21 cellular contexts compared by ENCODE assay signal in the genomic region with DNA sequence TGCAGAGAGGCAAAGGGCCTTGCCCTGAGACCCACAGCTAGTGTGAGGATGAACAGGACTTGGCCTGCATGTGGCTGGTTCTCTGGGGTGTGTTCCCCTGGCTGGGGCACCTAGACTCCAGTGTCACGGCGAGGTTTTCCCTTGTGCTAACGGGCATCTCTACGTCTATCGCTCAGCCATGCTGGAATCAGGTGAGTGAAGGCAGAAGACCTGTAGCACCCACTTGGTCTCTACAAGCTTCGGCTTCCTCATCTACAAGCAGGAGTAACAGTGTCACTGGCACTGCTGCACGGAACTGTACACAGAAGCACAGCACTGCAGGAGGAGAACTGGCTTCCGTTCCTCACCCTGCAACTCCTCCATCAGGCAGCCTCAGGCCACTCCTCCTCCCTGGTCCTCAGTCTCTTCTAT. TPM values are rescaled to one million over a fixed set of nuclear protein-coding genes. Genes with fewer than 3 reads are reported as not detected.
DNase-seq lines count a peak whose midpoint lies in the region; ATAC-seq, FAIRE-seq and TF ChIP-seq lines count a peak whose summit lies in the region.
"Had no signal": no experiment of that assay in that cellular context is flagged by ENCODE, and none has a peak within 500 bp of the region (broad histone marks: within the 10 kb centered on the region; RNA-seq: fewer than 3 reads in every experiment).

No MANE protein-coding gene starts in this region.

- WGBS in endodermal cell (ENCODE audit: insufficient coverage in 1 of 2, insufficient read length in 1 of 2), 2 experiments = 88 to 93% methylated on average over 4 to 8 of the region's 8 CpGs

- FAIRE-seq in HTR-8/SVneo (lab: Jason Lieb, UNC) = no peak

- intact Hi-C loops in lower lobe of right lung (cut with DNase I) = no loop called here

- H3K4me1 ChIP-seq in RWPE2 (ENCODE audit: insufficient read depth, poor library complexity, severe bottlenecking) (peaks cover 13% of the 10 kb centered on the region), endodermal cell (ENCODE audit: control insufficient read depth, insufficient read depth, low read length) (peaks cover 21% of the 10 kb centered on the region), lower lobe of right lung (peaks cover 55% of the 10 kb centered on the region), subcutaneous abdominal adipose tissue (ENCODE audit: control insufficient read depth in 5 of 5, insufficient read depth in 5 of 5, low read length in 5 of 5) (peaks cover 35 to 77% (median 52%) of the 10 kb centered on the region in 5 donors)

- H3K4me1 Mint-ChIP-seq in endodermal cell = peaks cover 10% of the 10 kb centered on the region
- H3K4me1 Mint-ChIP-seq: activated CD4-positive, alpha-beta T cell treated with anti-CD3 and anti-CD28 coated beads, Interleukin-2, amount 10 ng/mL, durations not matched to agents 7 days and 5 days had no signal

- H3K9me3 Mint-ChIP-seq in endodermal cell = no peaks in the 10 kb centered on the region
- H3K9me3 Mint-ChIP-seq: activated CD4-positive, alpha-beta T cell treated with anti-CD3 and anti-CD28 coated beads, Interleukin-2, amount 10 ng/mL, durations not matched to agents 7 days and 5 days; activated T-cell treated with anti-CD3 and anti-CD28 coated beads, Interleukin-2, amount 50 U/mL, for 72 hours; effector memory CD8-positive, alpha-beta T cell had no signal

- peaks cover 14% of the 10 kb centered on the region for H3K36me3 Mint-ChIP-seq in endodermal cell (ENCODE audit: low read depth)

- no peak for TF ChIP-seq CTCF in RWPE2 (IDR thresholded peaks at IDR 0.05; ENCODE audit: poor library complexity, severe bottlenecking)
- no peak for TF ChIP-seq CTCF in endodermal cell (conservative IDR thresholded peaks at IDR 0.05)
- TF ChIP-seq CTCF in lower lobe of right lung (IDR thresholded peaks at IDR 0.05) = no peak

- no peaks in the 10 kb centered on the region for H3K27me3 Mint-ChIP-seq in endodermal cell (ENCODE audit: insufficient read depth)
- H3K27me3 Mint-ChIP-seq: activated CD4-positive, alpha-beta T cell treated with anti-CD3 and anti-CD28 coated beads, Interleukin-2, amount 10 ng/mL, durations not matched to agents 7 days and 5 days; effector memory CD8-positive, alpha-beta T cell had no signal

- no peaks in the 10 kb centered on the region for H3K27me3 ChIP-seq in RWPE2 (ENCODE audit: insufficient read depth, poor library complexity, severe bottlenecking)
- H3K27me3 ChIP-seq in endodermal cell (ENCODE audit: control insufficient read depth, insufficient read depth, low read length, poor library complexity, severe bottlenecking) = no peaks in the 10 kb centered on the region
- H3K27me3 ChIP-seq in lower lobe of right lung (ENCODE audit: low read depth) = no peaks in the 10 kb centered on the region
- H3K27me3 ChIP-seq in subcutaneous abdominal adipose tissue (ENCODE audit: control insufficient read depth in 5 of 5, insufficient read depth in 4 of 5, low read length in 5 of 5) = no peaks in the 10 kb centered on the region

- no peak overlapping the region for H3K4me3 ChIP-seq in RWPE2 (ENCODE audit: severe bottlenecking)
- H3K4me3 ChIP-seq in endodermal cell (ENCODE audit: low read length) = no peak overlapping the region
- H3K4me3 ChIP-seq in lower lobe of right lung = no peak overlapping the region
- H3K4me3 ChIP-seq in subcutaneous abdominal adipose tissue (ENCODE audit: low read depth in 1 of 5, low read length in 5 of 5) = no peak overlapping the region
- H3K4me3 ChIP-seq: GM23248, PC-9 had no signal

- H3K9ac ChIP-seq in endodermal cell (ENCODE audit: extremely low read depth, low read length, poor library complexity, severe bottlenecking) (no peak overlapping the region), subcutaneous abdominal adipose tissue (ENCODE audit: low read length in 5 of 5) (no peak overlapping the region)
- H3K9ac ChIP-seq: GM23248 had no signal

- no peak overlapping the region for H3K4me3 Mint-ChIP-seq in endodermal cell
- H3K4me3 Mint-ChIP-seq: activated CD4-positive, alpha-beta T cell treated with anti-CD3 and anti-CD28 coated beads, Interleukin-2, amount 10 ng/mL, durations not matched to agents 7 days and 5 days; activated T-cell treated with anti-CD3 and anti-CD28 coated beads, Interleukin-2, amount 50 U/mL, for 72 hours; effector memory CD8-positive, alpha-beta T cell had no signal

- ATAC-seq in RWPE2 (ENCODE audit: low read depth) (no peak), lower lobe of right lung (no peak)
- ATAC-seq: activated T-cell treated with anti-CD3 and anti-CD28 coated beads, Interleukin-2, amount 50 U/mL, for 72 hours; effector memory CD8-positive, alpha-beta T cell had no signal

- no peaks in the 10 kb centered on the region for H3K9me3 ChIP-seq in RWPE2 (ENCODE audit: severe bottlenecking)
- no peaks in the 10 kb centered on the region for H3K9me3 ChIP-seq in endodermal cell (ENCODE audit: control insufficient read depth, low read length)
- no peaks in the 10 kb centered on the region for H3K9me3 ChIP-seq in lower lobe of right lung
- no peaks in the 10 kb centered on the region for H3K9me3 ChIP-seq in subcutaneous abdominal adipose tissue (ENCODE audit: control insufficient read depth in 5 of 5, low read length in 5 of 5)

- no peak overlapping the region for H3K27ac ChIP-seq in RWPE2 (ENCODE audit: poor library complexity, severe bottlenecking)
- no peak overlapping the region for H3K27ac ChIP-seq in endodermal cell (ENCODE audit: low read depth, low read length)
- peak overlapping the region; percentile 36 for H3K27ac ChIP-seq in lower lobe of right lung
- peak overlapping the region; percentile 99 for H3K27ac ChIP-seq in subcutaneous abdominal adipose tissue (ENCODE audit: low read depth, low read length)
- H3K27ac ChIP-seq: GM23248, PC-9 had no signal

- no peak overlapping the region for H3K27ac Mint-ChIP-seq in endodermal cell
- H3K27ac Mint-ChIP-seq: activated CD4-positive, alpha-beta T cell treated with anti-CD3 and anti-CD28 coated beads, Interleukin-2, amount 10 ng/mL, durations not matched to agents 7 days and 5 days; activated T-cell treated with anti-CD3 and anti-CD28 coated beads, Interleukin-2, amount 50 U/mL, for 72 hours had no signal

- H3K36me3 ChIP-seq in RWPE2 (ENCODE audit: low read depth) (no peaks in the 10 kb centered on the region), endodermal cell (ENCODE audit: control insufficient read depth, insufficient read depth, low read length) (no peaks in the 10 kb centered on the region), lower lobe of right lung (peaks cover 54% of the 10 kb centered on the region), subcutaneous abdominal adipose tissue (ENCODE audit: control insufficient read depth in 5 of 5, insufficient read depth in 5 of 5, low read length in 5 of 5) (peaks cover 0 to 57% (median 52%) of the 10 kb centered on the region in 5 donors)

- DNase-seq in RWPE2 (ENCODE audit: low spot score) = peak; percentile 16
- DNase-seq in endodermal cell = peak; percentile 26
- peak; percentile 25 for DNase-seq in lower lobe of right lung
- DNase-seq in activated CD4-positive, alpha-beta T cell treated with anti-CD3 and anti-CD28 coated beads for 48 hours = no peak
- DNase-seq in HTR-8/SVneo (ENCODE audit: insufficient read length, low spot score) = no peak
- DNase-seq in SHP77 treated with DMSO at 0.1 percent for 48 hours (lab: John Stamatoyannopoulos, UW) = no peak
- no peak for DNase-seq in stimulated activated CD4-positive, alpha-beta T cell treated with anti-CD3 and anti-CD28 coated beads, Interleukin-1b, Interleukin-23, amount 100 ng/mL, for 48 hours
- DNase-seq: activated CD4-positive, alpha-beta T cell treated with anti-CD3 and anti-CD28 coated beads, Interleukin-2, amount 10 ng/mL, durations not matched to agents 7 days and 5 days; activated T-cell treated with anti-CD3 and anti-CD28 coated beads, Interleukin-2, amount 50 U/mL, for 72 hours; amygdala; Calu3; effector memory CD8-positive, alpha-beta T cell; foreskin melanocyte; KBM-7; NCI-H1436; NCI-H510A treated with DMSO at 0.1 percent for 48 hours; stimulated activated CD4-positive, alpha-beta T cell treated with anti-CD3 and anti-CD28 coated beads, Interleukin-4, amount 100 ng/mL, for 1 hour had no signal

RNA-seq across cellular contexts. Expression of a gene that starts 30.6 kb away (rescaled TPM):
- 10 to 100 TPM; 23.0 to 26.2 TPM for total RNA-seq in endodermal cell
- 19.6 TPM for polyA plus RNA-seq in endodermal cell (2013, experiment 1 of 2)
- 16.8 TPM for polyA plus RNA-seq in endodermal cell (2013, experiment 2 of 2)
- 39.9 TPM for total RNA-seq in lower lobe of right lung

RNA-seq across cellular contexts. Expression of a gene that starts 46.7 kb away (rescaled TPM):
- total RNA-seq in endodermal cell (under 1 TPM; 0.07 to 0.09 TPM), lower lobe of right lung (0.62 TPM)
- 9.4 TPM for polyA plus RNA-seq in endodermal cell (2013, experiment 1 of 2)
- 8.1 TPM for polyA plus RNA-seq in endodermal cell (2013, experiment 2 of 2)
- total RNA-seq: activated CD4-positive, alpha-beta T cell treated with anti-CD3 and anti-CD28 coated beads, Interleukin-2, amount 10 ng/mL, durations not matched to agents 7 days and 5 days; Calu3; GM23248; myocyte had no signal

Comparison
In these comparisons a context has a peak if more than half of its experiments do, and no peak if none do; other contexts are left out.
1. DNase-seq: peak in RWPE2 (single experiment), endodermal cell (single experiment) and lower lobe of right lung (single experiment); none in activated CD4-positive, alpha-beta T cell treated with anti-CD3 and anti-CD28 coated beads for 48 hours (single experiment), HTR-8/SVneo (single experiment), SHP77 treated with DMSO at 0.1 percent for 48 hours (single experiment) and stimulated activated CD4-positive, alpha-beta T cell treated with anti-CD3 and anti-CD28 coated beads, Interleukin-1b, Interleukin-23, amount 100 ng/mL, for 48 hours (single experiment).
2. H3K27ac ChIP-seq: peak in lower lobe of right lung (single experiment) and subcutaneous abdominal adipose tissue (single experiment); none in RWPE2 (single experiment) and endodermal cell (single experiment).